14 cellular contexts compared by ENCODE assay signal in the genomic region with DNA sequence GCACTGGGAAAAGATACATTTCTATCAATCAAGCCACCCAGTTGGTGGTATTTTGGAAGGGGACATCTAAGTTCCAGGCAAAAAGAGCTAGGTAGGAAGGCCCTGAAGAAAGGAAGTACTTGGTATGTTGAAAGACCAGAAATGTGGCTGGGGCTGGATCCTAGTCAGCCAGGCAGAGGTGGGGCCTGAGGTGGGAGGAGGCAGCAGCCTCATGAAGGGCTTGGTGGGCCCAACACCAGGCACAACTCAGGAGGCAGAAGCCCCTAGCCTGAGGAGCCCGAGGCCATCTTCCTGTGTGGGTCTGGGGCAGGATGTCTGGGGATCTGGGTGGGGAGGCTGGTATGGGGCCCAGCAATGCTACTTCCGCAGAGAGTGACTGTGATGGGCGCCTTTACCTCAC.
DNase-seq lines count a peak whose midpoint lies in the region; ATAC-seq lines count a peak whose summit lies in the region.
"Had no signal": no experiment of that assay in that cellular context is flagged by ENCODE, and none has a peak within 500 bp of the region (broad histone marks: within the 10 kb centered on the region; RNA-seq: fewer than 3 reads in every experiment).

No MANE protein-coding gene starts in this region.

- intact Hi-C loops in naive thymus-derived CD4-positive, alpha-beta T cell (cut with micrococcal nuclease): no loop called here

- no peak overlapping the region for H3K27ac Mint-ChIP-seq in naive thymus-derived CD4-positive, alpha-beta T cell
- H3K27ac Mint-ChIP-seq: CD4-positive, alpha-beta T cell had no signal

- H3K9me3 ChIP-seq in naive thymus-derived CD4-positive, alpha-beta T cell (ENCODE audit: control insufficient read depth in 2 of 3, low read length in 3 of 3): no peaks in the 10 kb centered on the region
- H3K9me3 ChIP-seq: HAP-1 had no signal

- H3K36me3 Mint-ChIP-seq in naive thymus-derived CD4-positive, alpha-beta T cell: no peaks in the 10 kb centered on the region
- no peaks in the 10 kb centered on the region for H3K36me3 Mint-ChIP-seq in activated T-cell treated with anti-CD3 and anti-CD28 coated beads, Interleukin-2, amount 50 U/mL, for 4 hours (ENCODE audit: insufficient read depth)

- POLR2A ChIA-PET in naive thymus-derived CD4-positive, alpha-beta T cell (lab: Charles Lee): no interaction called here

- no peaks in the 10 kb centered on the region for H3K36me3 ChIP-seq in naive thymus-derived CD4-positive, alpha-beta T cell (ENCODE audit: control insufficient read depth in 2 of 3, insufficient read depth in 3 of 3, low read length in 3 of 3)
- H3K36me3 ChIP-seq: HAP-1 had no signal

- H3K4me1 ChIP-seq in naive thymus-derived CD4-positive, alpha-beta T cell (ENCODE audit: control insufficient read depth in 2 of 2, insufficient read depth in 2 of 2, low read length in 2 of 2): no peaks in the 10 kb centered on the region
- H3K4me1 ChIP-seq: HAP-1 had no signal

- no peak for ATAC-seq in naive thymus-derived CD4-positive, alpha-beta T cell
- ATAC-seq in activated T-cell treated with anti-CD3 and anti-CD28 coated beads, Interleukin-2, amount 50 U/mL, for 4 hours: no peak
- ATAC-seq: GM12878 had no signal

- H3K9me3 Mint-ChIP-seq in naive thymus-derived CD4-positive, alpha-beta T cell: peaks cover 0 to 3% (median 0%) of the 10 kb centered on the region in 11 donors
- H3K9me3 Mint-ChIP-seq in activated T-cell treated with anti-CD3 and anti-CD28 coated beads, Interleukin-2, amount 50 U/mL, for 4 hours: no peaks in the 10 kb centered on the region
- H3K9me3 Mint-ChIP-seq: CD4-positive, alpha-beta T cell had no signal

- CTCF ChIA-PET in naive thymus-derived CD4-positive, alpha-beta T cell (lab: Charles Lee): no interaction called here

- DNase-seq in NOMO-1 (lab: John Stamatoyannopoulos, UW; ENCODE audit: unreplicated experiment in 2 of 2) (peak; percentile 15 to 23), SKM-1 (lab: John Stamatoyannopoulos, UW; ENCODE audit: unreplicated experiment) (peak; percentile 18), islet precursor cell (peak; percentile 70), superior temporal gyrus (ENCODE audit: extremely low spot score) (no peak)
- DNase-seq in naive thymus-derived CD4-positive, alpha-beta T cell: no peak
- DNase-seq in activated T-cell treated with anti-CD3 and anti-CD28 coated beads, Interleukin-2, amount 50 U/mL, for 4 hours: no peak
- DNase-seq: ACHN; AML-193; CD4-positive, alpha-beta T cell; DMS79 treated with DMSO at 0.1 percent for 48 hours; GM23248 had no signal

- H3K27me3 Mint-ChIP-seq in naive thymus-derived CD4-positive, alpha-beta T cell: peaks cover 3 to 21% (median 3%) of the 10 kb centered on the region in 5 donors
- peaks cover under 1% of the 10 kb centered on the region for H3K27me3 Mint-ChIP-seq in activated T-cell treated with anti-CD3 and anti-CD28 coated beads, Interleukin-2, amount 50 U/mL, for 4 hours (ENCODE audit: low read depth)

- H3K4me3 ChIP-seq in naive thymus-derived CD4-positive, alpha-beta T cell (ENCODE audit: low read length): no peak overlapping the region
- H3K4me3 ChIP-seq: GM12878, GM23248, HAP-1 had no signal

- no peak overlapping the region for H3K4me3 Mint-ChIP-seq in naive thymus-derived CD4-positive, alpha-beta T cell
- no peak overlapping the region for H3K4me3 Mint-ChIP-seq in activated T-cell treated with anti-CD3 and anti-CD28 coated beads, Interleukin-2, amount 50 U/mL, for 4 hours
- H3K4me3 Mint-ChIP-seq: CD4-positive, alpha-beta T cell had no signal

- no peaks in the 10 kb centered on the region for H3K27me3 ChIP-seq in naive thymus-derived CD4-positive, alpha-beta T cell (ENCODE audit: control insufficient read depth in 2 of 2, insufficient read depth in 2 of 2, low read length in 2 of 2)

- H3K4me1 Mint-ChIP-seq in naive thymus-derived CD4-positive, alpha-beta T cell: no peaks in the 10 kb centered on the region
- H3K4me1 Mint-ChIP-seq in activated T-cell treated with anti-CD3 and anti-CD28 coated beads, Interleukin-2, amount 50 U/mL, for 4 hours (ENCODE audit: low read depth): no peaks in the 10 kb centered on the region

- no peak overlapping the region for H3K27ac ChIP-seq in naive thymus-derived CD4-positive, alpha-beta T cell (ENCODE audit: low read depth, low read length)
- H3K27ac ChIP-seq: C4-2B, GM23248 had no signal

Comparison
In these comparisons a context has a peak if more than half of its experiments do, and no peak if none do; other contexts are left out.
1. DNase-seq: peak in NOMO-1 (2 of 2), SKM-1 (single experiment) and islet precursor cell (single experiment); none in naive thymus-derived CD4-positive, alpha-beta T cell (0 of 9), activated T-cell treated with anti-CD3 and anti-CD28 coated beads, Interleukin-2, amount 50 U/mL, for 4 hours (single experiment) and superior temporal gyrus (single experiment).